30 cellular contexts compared by ENCODE assay signal in the genomic region with DNA sequence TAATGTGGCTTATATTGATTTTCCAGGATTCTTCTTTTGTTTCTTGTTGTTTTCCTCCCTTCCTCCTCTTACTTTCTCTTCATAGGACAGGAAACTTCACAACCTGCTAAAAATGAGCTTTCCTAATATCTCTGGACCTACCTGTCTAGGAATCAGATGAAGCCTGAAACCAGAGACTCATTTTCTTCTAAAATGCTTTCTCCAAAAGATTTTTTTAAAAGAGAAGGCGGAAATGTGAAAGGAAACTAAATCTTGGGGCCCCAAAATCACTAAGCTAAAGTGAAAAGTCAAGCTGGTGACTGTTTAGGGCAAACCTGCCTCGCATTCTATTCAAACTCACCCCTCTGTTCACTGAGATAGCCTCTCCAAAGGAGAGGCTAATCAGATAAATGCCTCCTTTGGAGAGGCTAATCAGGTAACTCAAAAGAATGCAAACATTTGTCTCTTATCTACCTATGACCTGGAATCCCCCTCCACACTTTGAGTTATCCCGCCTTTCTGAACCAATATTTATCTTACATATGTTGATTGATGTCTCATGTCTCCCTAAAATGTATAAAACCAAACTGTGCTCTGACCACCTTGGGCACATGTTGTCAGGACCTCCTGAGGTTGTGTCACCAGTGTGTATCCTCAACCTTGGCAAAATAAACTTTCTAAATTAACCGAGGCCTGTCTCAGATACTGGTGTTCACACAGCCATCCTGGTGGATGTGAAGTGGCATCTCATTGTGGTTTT.
"Had no signal": no experiment of that assay in that cellular context is flagged by ENCODE, and none has a peak within 500 bp of the region (broad histone marks: within the 10 kb centered on the region; RNA-seq: fewer than 3 reads in every experiment).

No MANE protein-coding gene starts in this region.

- ATAC-seq: activated CD8-positive, alpha-beta T cell treated with anti-CD3 and anti-CD28 coated beads, Interleukin-2, amount 10 ng/mL, durations not matched to agents 7 days and 5 days; Panc1 had no signal

- H3K36me3 Mint-ChIP-seq: activated naive CD4-positive, alpha-beta T cell treated with anti-CD3 and anti-CD28 coated beads, Interleukin-2, amount 50 U/mL, for 24 hours had no signal

- H3K27ac ChIP-seq: ascending aorta, SJCRH30, SK-N-MC, WERI-Rb-1 had no signal

- H3K4me3 Mint-ChIP-seq: activated CD4-positive, alpha-beta T cell treated with anti-CD3 and anti-CD28 coated beads, Interleukin-2, amount 10 ng/mL, durations not matched to agents 7 days and 5 days; activated CD8-positive, alpha-beta T cell treated with anti-CD3 and anti-CD28 coated beads, Interleukin-2, amount 10 ng/mL, durations not matched to agents 7 days and 5 days; activated naive CD4-positive, alpha-beta T cell treated with anti-CD3 and anti-CD28 coated beads, Interleukin-2, amount 50 U/mL, for 24 hours; activated naive CD8-positive, alpha-beta T cell treated with anti-CD3 and anti-CD28 coated beads, Interleukin-2, amount 10 ng/mL, durations not matched to agents 7 days and 5 days; activated T-cell treated with anti-CD3 and anti-CD28 coated beads, Interleukin-2, amount 50 U/mL, for 24 hours had no signal

- H3K36me3 ChIP-seq: ascending aorta, SJCRH30, WERI-Rb-1 had no signal

- H3K27ac Mint-ChIP-seq: activated CD4-positive, alpha-beta T cell treated with anti-CD3 and anti-CD28 coated beads, Interleukin-2, amount 10 ng/mL, durations not matched to agents 7 days and 5 days; activated CD8-positive, alpha-beta T cell treated with anti-CD3 and anti-CD28 coated beads, Interleukin-2, amount 10 ng/mL, durations not matched to agents 7 days and 5 days; activated naive CD4-positive, alpha-beta T cell treated with anti-CD3 and anti-CD28 coated beads, Interleukin-2, amount 50 U/mL, for 24 hours; activated naive CD8-positive, alpha-beta T cell treated with anti-CD3 and anti-CD28 coated beads, Interleukin-2, amount 10 ng/mL, durations not matched to agents 7 days and 5 days; activated T-cell treated with anti-CD3 and anti-CD28 coated beads, Interleukin-2, amount 50 U/mL, for 24 hours; activated T-helper 2 cell treated with anti-CD3 and anti-CD28 coated beads, Interferon-gamma antibody, Interleukin-2, Interleukin-4, amounts not matched to agents 10 μg/mL and 5 μg/mL and 100 μg/mL, durations not matched to agents 14 hours and 24 hours and 36 hours had no signal

- H3K9me3 ChIP-seq: ascending aorta had no signal

- H3K9me3 Mint-ChIP-seq: activated naive CD4-positive, alpha-beta T cell treated with anti-CD3 and anti-CD28 coated beads, Interleukin-2, amount 50 U/mL, for 24 hours had no signal

- DNase-seq: activated CD4-positive, alpha-beta T cell treated with anti-CD3 and anti-CD28 coated beads, Interleukin-2, amount 10 ng/mL, durations not matched to agents 7 days and 5 days; activated CD4-positive, alpha-beta T cell treated with anti-CD3 and anti-CD28 coated beads, Interleukin-2, amount 50 U/mL, for 48 hours; activated CD8-positive, alpha-beta T cell treated with anti-CD3 and anti-CD28 coated beads, Interleukin-2, amount 10 ng/mL, durations not matched to agents 7 days and 5 days; activated gamma-delta T cell; activated naive CD4-positive, alpha-beta T cell treated with Interleukin-2 at 50 U/mL for 16 hours; activated naive CD8-positive, alpha-beta T cell treated with anti-CD3 and anti-CD28 coated beads, Interleukin-2, amount 10 ng/mL, durations not matched to agents 7 days and 5 days; activated T-cell treated with anti-CD3 and anti-CD28 coated beads, Interleukin-2, amount 50 U/mL, for 24 hours; amygdala; MM.1S; MV-4-11; NCI-H1092; NCI-H1417; NCI-H146; NCI-H187; NCI-H2029 treated with DMSO at 0.1 percent for 48 hours; NCI-H2171 treated with DMSO at 0.1 percent for 48 hours; NCI-H226; NCI-H446 treated with DMSO at 0.1 percent for 48 hours; NCI-H524; NCI-H69; NCI-H82; SHP77; SJCRH30; T1000; WERI-Rb-1 had no signal

- H3K4me3 ChIP-seq: ascending aorta, SJCRH30, SK-N-MC had no signal

- H3K4me1 Mint-ChIP-seq: activated naive CD4-positive, alpha-beta T cell treated with anti-CD3 and anti-CD28 coated beads, Interleukin-2, amount 50 U/mL, for 24 hours had no signal

- H3K27me3 Mint-ChIP-seq: activated naive CD8-positive, alpha-beta T cell treated with anti-CD3 and anti-CD28 coated beads, Interleukin-2, amount 10 ng/mL, durations not matched to agents 7 days and 5 days; activated T-cell treated with anti-CD3 and anti-CD28 coated beads, Interleukin-2, amount 50 U/mL, for 24 hours had no signal

- H3K4me1 ChIP-seq: ascending aorta, SJCRH30 had no signal

- H3K27me3 ChIP-seq: ascending aorta, SJCRH30 had no signal
